ENCODE assay signal across 9 cellular contexts in genomic region chr12:108629824-108630476, GRCh38. TPM values are rescaled to one million over a fixed set of nuclear protein-coding genes. Genes with fewer than 3 reads are reported as not detected.
A peak's percentile ranks its signal among the peaks of the same experiment; 100 is the strongest.
DNase-seq lines count a peak whose midpoint lies in the region; ATAC-seq and TF ChIP-seq lines count a peak whose summit lies in the region.
"Had no signal": no experiment of that assay in that cellular context is flagged by ENCODE, and none has a peak within 500 bp of the region (broad histone marks: within the 10 kb centered on the region; RNA-seq: fewer than 3 reads in every experiment).

No MANE protein-coding gene starts in this region.

- no peaks in the 10 kb centered on the region for H3K9me3 Mint-ChIP-seq in MCF 10A (ENCODE audit: unreplicated experiment)
- peaks cover 3% of the 10 kb centered on the region for H3K9me3 Mint-ChIP-seq in type B pancreatic cell

- intact Hi-C loops in MCF 10A (cut with micrococcal nuclease) (no loop called here), mucosa of descending colon (cut with DNase I, micrococcal nuclease) (no loop called here)

- no peak overlapping the region for H3K4me3 Mint-ChIP-seq in MCF 10A (ENCODE audit: unreplicated experiment)
- no peak overlapping the region for H3K4me3 Mint-ChIP-seq in type B pancreatic cell

- H3K4me3 ChIP-seq in H7 (ENCODE audit: insufficient read depth, low read depth, low read length), result no peak overlapping the region
- H3K4me3 ChIP-seq in mucosa of descending colon, result no peak overlapping the region

- no peaks in the 10 kb centered on the region for H3K27me3 ChIP-seq in H7 (ENCODE audit: control insufficient read depth, insufficient read depth, low read length)

- DNase-seq in H7, result peak; percentile 50
- DNase-seq in T-helper 22 cell (ENCODE audit: low read depth), result peak; percentile 60
- DNase-seq in MCF 10A (ENCODE audit: unreplicated experiment), result peak; percentile 81
- DNase-seq in mucosa of descending colon, result no peak
- DNase-seq in type B pancreatic cell (ENCODE audit: extremely low spot score, unreplicated experiment), result no peak
- DNase-seq in NCI-H1694 (lab: John Stamatoyannopoulos, UW), result no peak
- DNase-seq in SIG-M5 treated with dmso at 0.1 percent for 504 hours (lab: John Stamatoyannopoulos, UW; ENCODE audit: unreplicated experiment), result no peak

- H3K27ac Mint-ChIP-seq in MCF 10A (ENCODE audit: low read depth, unreplicated experiment) (peak overlapping the region; percentile 1), type B pancreatic cell (peak overlapping the region; percentile 74)

- POLR2A ChIA-PET in MCF 10A (lab: Yijun Ruan, JAX), result interaction anchor here (0.6 to 4.3 kb wide), 6 partner anchors 9 to 168 kb away, joined by 3 to 29 read pairs (median 3); partner anchors contain the start of genes ISCU and SART3

- BruUV-seq in MCF 10A (replicated peaks; lab: Mats Ljungman, UMichigan), result no TSS peak

- CTCF ChIA-PET in MCF 10A (lab: Yijun Ruan, JAX), result interaction anchor here (1.1 to 6.2 kb wide), 3 partner anchors 12 to 173 kb away, joined by 3 to 64 read pairs (median 5); no protein-coding TSS in a partner anchor

- H3K4me1 ChIP-seq in mucosa of descending colon (ENCODE audit: low read depth), result peaks cover 6% of the 10 kb centered on the region

- H3K36me3 Mint-ChIP-seq in MCF 10A (ENCODE audit: insufficient read depth, unreplicated experiment) (no peaks in the 10 kb centered on the region), type B pancreatic cell (no peaks in the 10 kb centered on the region)

- H3K36me3 ChIP-seq in H7 (replicated peaks; ENCODE audit: control insufficient read depth, insufficient read depth, low read length), result no peaks in the 10 kb centered on the region; the same call in 1 of the 2 replicates
- no peaks in the 10 kb centered on the region for H3K36me3 ChIP-seq in mucosa of descending colon (ENCODE audit: low read depth)

- peak; percentile 3 for ATAC-seq in mucosa of descending colon
- ATAC-seq in HG03025 (IDR thresholded peaks at IDR 0.05; ENCODE audit: low FRiP score, unreplicated experiment), result no peak

- H3K4me1 Mint-ChIP-seq in MCF 10A (ENCODE audit: insufficient read depth, unreplicated experiment), result peaks cover 15% of the 10 kb centered on the region
- peaks cover 29% of the 10 kb centered on the region for H3K4me1 Mint-ChIP-seq in type B pancreatic cell (ENCODE audit: unreplicated experiment)

- no peaks in the 10 kb centered on the region for H3K27me3 Mint-ChIP-seq in MCF 10A (ENCODE audit: insufficient read depth, unreplicated experiment)
- H3K27me3 Mint-ChIP-seq in type B pancreatic cell, result no peaks in the 10 kb centered on the region

- H3K9me3 ChIP-seq in mucosa of descending colon, result no peaks in the 10 kb centered on the region

- TF ChIP-seq CTCF in MCF 10A (IDR thresholded peaks at IDR 0.05; ENCODE audit: unreplicated experiment), result no peak
- TF ChIP-seq CTCF in mucosa of descending colon (IDR thresholded peaks at IDR 0.05), result no peak
- no peak for TF ChIP-seq CTCF in type B pancreatic cell (conservative IDR thresholded peaks at IDR 0.05)

RNA-seq across cellular contexts. Expression of gene SELPLG, which starts 3.7 kb away (rescaled TPM):
- total RNA-seq in H7 (2014; rRNA removed; shearing (Covaris generic)), result 0.10 and 0.15 TPM in 2 replicates
- total RNA-seq in MCF 10A (2022), result 0.86 and 1.2 TPM in 2 replicates
- total RNA-seq in mucosa of descending colon, result 1 to 10 TPM; 3.3 to 6.5 (median 6.0) TPM
- 0.31 and 0.48 TPM in 2 replicates for total RNA-seq in type B pancreatic cell (ENCODE audit: low replicate concordance)
- total RNA-seq: NCI-H460 had no signal

RNA-seq across cellular contexts. Expression of gene TMEM119, which starts 32.1 kb away (rescaled TPM):
- 0.24 and 0.85 TPM in 2 replicates for total RNA-seq in H7 (2014; rRNA removed; shearing (Covaris generic))
- total RNA-seq in MCF 10A (2022), result not detected in 2 replicates
- total RNA-seq in mucosa of descending colon, result 1 to 10 TPM; 4.1 to 7.0 (median 5.1) TPM
- 0.33 and 27.2 TPM in 2 replicates for total RNA-seq in type B pancreatic cell (ENCODE audit: low replicate concordance)
- total RNA-seq: NCI-H460 had no signal

Comparison
In these comparisons a context has a peak if more than half of its experiments do, and no peak if none do; other contexts are left out.
1. DNase-seq: peak in H7 (single experiment), T-helper 22 cell (single experiment) and MCF 10A (single experiment); none in mucosa of descending colon (0 of 3), type B pancreatic cell (single experiment), NCI-H1694 (single experiment) and SIG-M5 treated with dmso at 0.1 percent for 504 hours (single experiment).